Comparison of ENCODE assay signal across 1 cellular context in genomic region chr20:64256282-64256947, GRCh38.
TF ChIP-seq lines count a peak whose summit lies in the region.

No MANE protein-coding gene starts in this region.

TF ChIP-seq in IMR-90, 13 proteins besides CTCF, POLR2A, EP300 and RAD21 (continued from another document):
- TF ChIP-seq USF2 (IDR thresholded peaks at IDR 0.05; ENCODE audit: low read depth, low read length), result no peak
- TF ChIP-seq ELK1 (IDR thresholded peaks at IDR 0.05; ENCODE audit: borderline replicate concordance, low read depth, low read length), result no peak
- TF ChIP-seq RFX5 (IDR thresholded peaks at IDR 0.05; ENCODE audit: low read depth, low read length), result no peak
